8 cellular contexts compared by ENCODE assay signal in genomic region chr2:227163445-227163997, GRCh38. TPM values are rescaled to one million over a fixed set of nuclear protein-coding genes. Genes with fewer than 3 reads are reported as not detected.
DNase-seq lines count a peak whose midpoint lies in the region; ATAC-seq and TF ChIP-seq lines count a peak whose summit lies in the region.

No MANE protein-coding gene starts in this region.

- no peak overlapping the region for H3K9ac ChIP-seq in smooth muscle cell (ENCODE audit: low read depth)

- DNase-seq in AG08396 (ENCODE audit: low spot score) (peak; percentile 11), WERI-Rb-1 (no peak), right cardiac atrium (peak; percentile 23 to 70 (median 68)), smooth muscle cell (lab: John Stamatoyannopoulos, UW; ENCODE audit: unreplicated experiment) (no peak), NCI-H1105 treated with DMSO at 0.1 percent for 48 hours (lab: John Stamatoyannopoulos, UW) (no peak), NCI-H446 (lab: John Stamatoyannopoulos, UW) (no peak)

- H4K20me1 ChIP-seq in smooth muscle cell (ENCODE audit: low read depth) = no peaks in the 10 kb centered on the region

- H3K79me2 ChIP-seq in smooth muscle cell (ENCODE audit: low read depth) = no peaks in the 10 kb centered on the region

- H3K27ac ChIP-seq in WERI-Rb-1 (no peak overlapping the region), right cardiac atrium (ENCODE audit: low read length) (peak overlapping the region; percentile 55), smooth muscle cell (ENCODE audit: low read depth) (no peak overlapping the region)

- H3K4me2 ChIP-seq in smooth muscle cell = peak overlapping the region; percentile 91

- H2AFZ ChIP-seq in smooth muscle cell (ENCODE audit: low read depth) = peak overlapping the region; percentile 1

- intact Hi-C loops in right cardiac atrium (cut with DNase I) = loop anchor here in 1 of 4 donors (2.0 kb wide), 1 partner anchor 65 kb away; no protein-coding TSS in a partner anchor

- H3K36me3 ChIP-seq in WERI-Rb-1 = no peaks in the 10 kb centered on the region
- no peaks in the 10 kb centered on the region for H3K36me3 ChIP-seq in smooth muscle cell (ENCODE audit: low read depth)

- H3K9me3 ChIP-seq in WERI-Rb-1 (ENCODE audit: severe bottlenecking) (no peaks in the 10 kb centered on the region), right cardiac atrium (ENCODE audit: control insufficient read depth, low read length) (no peaks in the 10 kb centered on the region), smooth muscle cell (replicated peaks; ENCODE audit: low read depth) (peaks cover 6% of the 10 kb centered on the region)

- H3K4me3 ChIP-seq in WERI-Rb-1 (ENCODE audit: low read depth, low read length) (peak overlapping the region; percentile 54), right cardiac atrium (ENCODE audit: low read length) (peak overlapping the region; percentile 84), smooth muscle cell (peak overlapping the region; percentile 51)

- H3K27me3 ChIP-seq in WERI-Rb-1 (ENCODE audit: insufficient read depth, low read depth, severe bottlenecking) (peaks cover 41% of the 10 kb centered on the region), right cardiac atrium (ENCODE audit: control insufficient read depth, insufficient read depth) (no peaks in the 10 kb centered on the region), smooth muscle cell (ENCODE audit: low read depth) (peaks cover 89% of the 10 kb centered on the region)

- under 1% methylated on average over 20 of the region's 20 CpGs for WGBS in right cardiac atrium
- 5% methylated on average over 19 of the region's 20 CpGs for WGBS in smooth muscle cell (ENCODE audit: low lambda C conversion rate)

- peak; percentile 56 for ATAC-seq in GM18520 (IDR thresholded peaks at IDR 0.05; ENCODE audit: unreplicated experiment)
- peak; percentile 54 for ATAC-seq in HG02970 (IDR thresholded peaks at IDR 0.05; ENCODE audit: low FRiP score, unreplicated experiment)
- peak; percentile 62 to 67 for ATAC-seq in right cardiac atrium

- no peaks in the 10 kb centered on the region for H3K4me1 ChIP-seq in right cardiac atrium (ENCODE audit: control insufficient read depth, insufficient read depth, low read length)
- peaks cover 13% of the 10 kb centered on the region for H3K4me1 ChIP-seq in smooth muscle cell (ENCODE audit: low read depth)

- no peaks in the 10 kb centered on the region for H3F3A ChIP-seq in smooth muscle cell (ENCODE audit: low read depth)

- TF ChIP-seq CTCF in WERI-Rb-1 (IDR thresholded peaks at IDR 0.05; ENCODE audit: low read depth, low read length) = no peak
- no peak for TF ChIP-seq CTCF in smooth muscle cell (IDR thresholded peaks at IDR 0.05; ENCODE audit: borderline replicate concordance, insufficient read depth, poor library complexity, severe bottlenecking)

RNA-seq across cellular contexts. Expression of gene COL4A4, which starts 0.5 kb away (rescaled TPM):
- total RNA-seq in right cardiac atrium = 10 to 100 TPM; 13.1 to 17.2 (median 15.3) TPM
- polyA plus RNA-seq in right cardiac atrium = 3.6 TPM
- under 0.01 and 0.04 TPM in 2 replicates for total RNA-seq in smooth muscle cell
- 0.05 and 0.15 TPM in 2 replicates for polyA plus RNA-seq in smooth muscle cell

RNA-seq across cellular contexts. Expression of gene COL4A3, which starts 0.9 kb away (rescaled TPM):
- total RNA-seq in right cardiac atrium = 10 to 100 TPM in 1 of 4 donors, 1 to 10 TPM in 3; 6.2 to 11.0 (median 7.1) TPM
- polyA plus RNA-seq in right cardiac atrium = 4.7 TPM
- total RNA-seq in smooth muscle cell = not detected in 2 replicates
- not detected in 2 replicates for polyA plus RNA-seq in smooth muscle cell

Comparison
In these comparisons a context has a peak if more than half of its experiments do, and no peak if none do; other contexts are left out.
1. DNase-seq: peak in AG08396 (single experiment) and right cardiac atrium (3 of 3); none in WERI-Rb-1 (single experiment), smooth muscle cell (single experiment), NCI-H1105 treated with DMSO at 0.1 percent for 48 hours (single experiment) and NCI-H446 (0 of 2).
2. RNA of gene COL4A4, which starts 0.5 kb away (total RNA-seq): 13.1 to 17.2 TPM in right cardiac atrium; under 0.01 to 0.04 TPM in smooth muscle cell; every median in the first group is over 10 times any median in the second.
3. Peak in every context shown above with its lines, with median percentiles within 50 percentile points of each other: ATAC-seq and H3K4me3 ChIP-seq.